ENCODE assay signal across 2 cellular contexts in genomic region chr1:236108027-236108648, GRCh38.
TF ChIP-seq lines count a peak whose summit lies in the region.

No MANE protein-coding gene starts in this region.

TF ChIP-seq in K562, 482 proteins besides CTCF, POLR2A, EP300 and RAD21 (continued from another document):
- peak; percentile 23; the same call in 1 of the 2 replicates for TF ChIP-seq PBX2 (CRISPR knock-in tag; IDR thresholded peaks at IDR 0.05; ENCODE audit: low read depth)
- peak; percentile 75 for TF ChIP-seq PBX2 (tag; conservative IDR thresholded peaks at IDR 0.05; ENCODE audit: low read depth)
- no peak for TF ChIP-seq RBM14 (IDR thresholded peaks at IDR 0.05; ENCODE audit: borderline replicate concordance, insufficient read depth, low read depth, low read length)
- peak; percentile 94 for TF ChIP-seq PKNOX1 (IDR thresholded peaks at IDR 0.05)
- no peak for TF ChIP-seq ESRRB (CRISPR knock-in tag; IDR thresholded peaks at IDR 0.05; ENCODE audit: borderline replicate concordance)
- TF ChIP-seq CEBPG (CRISPR knock-in tag; IDR thresholded peaks at IDR 0.05) = no peak
- TF ChIP-seq CEBPG (tag; conservative IDR thresholded peaks at IDR 0.05 in 1 of 2, IDR thresholded peaks at IDR 0.05 in 1 of 2) = peak; percentile 47 to 78
- no peak for TF ChIP-seq MED1 (CRISPR knock-in tag; IDR thresholded peaks at IDR 0.05; ENCODE audit: borderline replicate concordance)
- TF ChIP-seq MEIS2 (IDR thresholded peaks at IDR 0.05; ENCODE audit: partially characterized antibody) = peak; percentile 78
- TF ChIP-seq ZBTB12 (CRISPR knock-in tag; IDR thresholded peaks at IDR 0.05) = no peak
TF ChIP-seq in K562: peak in this region for 5.

TF ChIP-seq in SK-N-SH treated with all-trans-retinoic acid at 6 μM for 48 hours, 23 proteins besides CTCF, POLR2A, EP300 and RAD21 (continued from another document):
- TF ChIP-seq, protein P1, sequence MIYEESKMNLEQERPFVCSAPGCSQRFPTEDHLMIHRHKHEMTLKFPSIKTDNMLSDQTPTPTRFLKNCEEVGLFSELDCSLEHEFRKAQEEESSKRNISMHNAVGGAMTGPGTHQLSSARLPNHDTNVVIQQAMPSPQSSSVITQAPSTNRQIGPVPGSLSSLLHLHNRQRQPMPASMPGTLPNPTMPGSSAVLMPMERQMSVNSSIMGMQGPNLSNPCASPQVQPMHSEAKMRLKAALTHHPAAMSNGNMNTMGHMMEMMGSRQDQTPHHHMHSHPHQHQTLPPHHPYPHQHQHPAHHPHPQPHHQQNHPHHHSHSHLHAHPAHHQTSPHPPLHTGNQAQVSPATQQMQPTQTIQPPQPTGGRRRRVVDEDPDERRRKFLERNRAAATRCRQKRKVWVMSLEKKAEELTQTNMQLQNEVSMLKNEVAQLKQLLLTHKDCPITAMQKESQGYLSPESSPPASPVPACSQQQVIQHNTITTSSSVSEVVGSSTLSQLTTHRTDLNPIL (CRISPR knock-in tag; IDR thresholded peaks at IDR 0.05; ENCODE audit: low read depth) = no peak
- TF ChIP-seq OSR1 (CRISPR knock-in tag; IDR thresholded peaks at IDR 0.05) = no peak
- no peak for TF ChIP-seq ISL1 (CRISPR knock-in tag; IDR thresholded peaks at IDR 0.05)
- no peak for TF ChIP-seq ZNF70 (CRISPR knock-in tag; IDR thresholded peaks at IDR 0.05)
- no peak for TF ChIP-seq GLIS3 (CRISPR knock-in tag; IDR thresholded peaks at IDR 0.05)
- no peak for TF ChIP-seq ESRRG (CRISPR knock-in tag; IDR thresholded peaks at IDR 0.05)
- TF ChIP-seq, protein P2, sequence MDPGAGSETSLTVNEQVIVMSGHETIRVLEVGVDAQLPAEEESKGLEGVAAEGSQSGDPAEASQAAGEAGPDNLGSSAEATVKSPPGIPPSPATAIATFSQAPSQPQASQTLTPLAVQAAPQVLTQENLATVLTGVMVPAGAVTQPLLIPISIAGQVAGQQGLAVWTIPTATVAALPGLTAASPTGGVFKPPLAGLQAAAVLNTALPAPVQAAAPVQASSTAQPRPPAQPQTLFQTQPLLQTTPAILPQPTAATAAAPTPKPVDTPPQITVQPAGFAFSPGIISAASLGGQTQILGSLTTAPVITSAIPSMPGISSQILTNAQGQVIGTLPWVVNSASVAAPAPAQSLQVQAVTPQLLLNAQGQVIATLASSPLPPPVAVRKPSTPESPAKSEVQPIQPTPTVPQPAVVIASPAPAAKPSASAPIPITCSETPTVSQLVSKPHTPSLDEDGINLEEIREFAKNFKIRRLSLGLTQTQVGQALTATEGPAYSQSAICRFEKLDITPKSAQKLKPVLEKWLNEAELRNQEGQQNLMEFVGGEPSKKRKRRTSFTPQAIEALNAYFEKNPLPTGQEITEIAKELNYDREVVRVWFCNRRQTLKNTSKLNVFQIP (CRISPR knock-in tag; IDR thresholded peaks at IDR 0.05; ENCODE audit: borderline replicate concordance, low read depth) = no peak
- no peak for TF ChIP-seq PATZ1 (CRISPR knock-in tag; IDR thresholded peaks at IDR 0.05; ENCODE audit: borderline replicate concordance)
- no peak for TF ChIP-seq ZFP3 (CRISPR knock-in tag; IDR thresholded peaks at IDR 0.05)
- TF ChIP-seq SNAI2 (CRISPR knock-in tag; IDR thresholded peaks at IDR 0.05) = no peak
- no peak for TF ChIP-seq ZFP30 (CRISPR knock-in tag; IDR thresholded peaks at IDR 0.05)
- TF ChIP-seq TOX (CRISPR knock-in tag; IDR thresholded peaks at IDR 0.05; ENCODE audit: borderline replicate concordance) = no peak
- no peak for TF ChIP-seq ARNTL (CRISPR knock-in tag; IDR thresholded peaks at IDR 0.05; ENCODE audit: borderline replicate concordance, low read depth)
- TF ChIP-seq BACH2 (CRISPR knock-in tag; IDR thresholded peaks at IDR 0.05; ENCODE audit: borderline replicate concordance) = no peak
- TF ChIP-seq ZNF8 (CRISPR knock-in tag; IDR thresholded peaks at IDR 0.05) = no peak
- no peak for TF ChIP-seq ZNF565 (CRISPR knock-in tag; conservative IDR thresholded peaks at IDR 0.05; ENCODE audit: low read depth)
TF ChIP-seq in SK-N-SH treated with all-trans-retinoic acid at 6 μM for 48 hours: peak in this region for 0.
